8 cellular contexts compared by ENCODE assay signal in the genomic region with DNA sequence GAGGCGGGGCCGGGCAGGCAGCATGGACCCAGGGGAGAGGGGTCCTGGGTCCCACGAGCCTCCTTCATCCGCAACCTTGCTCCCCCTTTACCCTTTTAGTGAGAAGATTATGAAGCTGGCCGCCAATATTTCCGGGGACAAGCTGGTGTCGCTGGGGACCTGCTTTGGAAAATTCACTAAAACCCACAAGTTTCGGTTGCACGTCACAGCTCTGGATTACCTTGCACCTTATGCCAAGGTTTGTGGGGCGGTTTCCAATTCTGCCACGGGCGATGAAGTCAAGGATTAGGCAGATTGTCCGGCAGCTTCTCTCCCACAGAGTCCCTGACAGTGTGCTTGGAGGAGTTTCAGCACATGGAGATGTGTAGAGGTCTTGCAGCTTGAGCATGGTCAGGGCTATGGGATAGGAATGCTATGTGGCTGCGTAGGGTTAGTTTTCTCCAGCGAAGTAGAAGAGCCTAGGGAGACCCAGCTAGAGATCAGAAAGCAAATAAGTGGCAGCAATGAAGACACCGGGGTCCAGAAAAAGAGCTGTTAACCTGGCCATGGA. TPM values are rescaled to one million over a fixed set of nuclear protein-coding genes. Genes with fewer than 3 reads are reported as not detected.
A peak's percentile ranks its signal among the peaks of the same experiment; 100 is the strongest.
DNase-seq lines count a peak whose midpoint lies in the region; ATAC-seq and TF ChIP-seq lines count a peak whose summit lies in the region.

No MANE protein-coding gene starts in this region.

- H3K4me3 ChIP-seq in adipocyte (ENCODE audit: low read length): peak overlapping the region; percentile 99
- peak overlapping the region; percentile 80 to 95 for H3K4me3 ChIP-seq in left lung
- H3K4me3 ChIP-seq in suprapubic skin: peak overlapping the region; percentile 93

- intact Hi-C loops in left lung (cut with DNase I): no loop called here
- intact Hi-C loops in sciatic nerve (cut with DNase I): no loop called here

- ATAC-seq in left lung (no peak), sciatic nerve (no peak), GM18909 (IDR thresholded peaks at IDR 0.05; ENCODE audit: poor library complexity, unreplicated experiment) (no peak)

- H3K27me3 ChIP-seq in adipocyte (replicated peaks; ENCODE audit: control insufficient read depth, insufficient read depth, low read length): no peaks in the 10 kb centered on the region
- H3K27me3 ChIP-seq in left lung: no peaks in the 10 kb centered on the region
- no peaks in the 10 kb centered on the region for H3K27me3 ChIP-seq in suprapubic skin

- no peak for TF ChIP-seq CTCF in left lung (IDR thresholded peaks at IDR 0.05)
- no peak for TF ChIP-seq CTCF in suprapubic skin (IDR thresholded peaks at IDR 0.05)

- 9% methylated on average over 16 of the region's 16 CpGs for WGBS in suprapubic skin

- TF ChIP-seq EP300 in suprapubic skin (IDR thresholded peaks at IDR 0.05): no peak

- peak; percentile 30 for DNase-seq in stimulated activated naive CD4-positive, alpha-beta T cell treated with Interleukin-2 at 50 U/mL for 16 hours (lab: John Stamatoyannopoulos, UW)
- DNase-seq in stimulated activated naive CD4-positive, alpha-beta T cell (lab: John Stamatoyannopoulos, UW): no peak
- DNase-seq in adipocyte (ENCODE audit: low read depth): peak; percentile 32
- DNase-seq in left lung: no peak
- DNase-seq in suprapubic skin (ENCODE audit: low spot score in 2 of 2): no peak
- DNase-seq in sciatic nerve (ENCODE audit: low spot score): no peak
- DNase-seq in cerebellar nuclear complex (lab: John Stamatoyannopoulos, UW): no peak

- peak overlapping the region; percentile 98 for H3K9ac ChIP-seq in adipocyte (ENCODE audit: low read length)

- H3K27ac ChIP-seq in left lung (peak overlapping the region; percentile 83 to 97), suprapubic skin (peak overlapping the region; percentile 92)

- H3K4me1 ChIP-seq in adipocyte (ENCODE audit: control insufficient read depth, insufficient read depth, low read length) (peaks cover 20% of the 10 kb centered on the region), left lung (peaks cover 23 to 39% of the 10 kb centered on the region in 2 donors), suprapubic skin (peaks cover 36% of the 10 kb centered on the region)

- H3K36me3 ChIP-seq in adipocyte (ENCODE audit: control insufficient read depth, insufficient read depth, low read length, severe bottlenecking): peaks cover 43% of the 10 kb centered on the region
- peaks cover 0 to 57% of the 10 kb centered on the region in 2 donors for H3K36me3 ChIP-seq in left lung
- H3K36me3 ChIP-seq in suprapubic skin: peaks cover 27% of the 10 kb centered on the region

- no peaks in the 10 kb centered on the region for H3K9me3 ChIP-seq in adipocyte (ENCODE audit: control insufficient read depth, low read length)
- H3K9me3 ChIP-seq in left lung: no peaks in the 10 kb centered on the region
- no peaks in the 10 kb centered on the region for H3K9me3 ChIP-seq in suprapubic skin

- no peak for TF ChIP-seq POLR2A in suprapubic skin (IDR thresholded peaks at IDR 0.05)

RNA-seq across cellular contexts. Expression of a gene that starts 0.6 kb away (rescaled TPM):
- total RNA-seq in left lung (10 to 100 TPM; 17.4 to 25.8 TPM), suprapubic skin (10 to 100 TPM in 3 of 4 donors, 1 to 10 TPM in 1; 9.8 to 24.0 (median 19.7) TPM), sciatic nerve (10.5 TPM)

RNA-seq across cellular contexts. Expression of a gene that starts 0.8 kb away (rescaled TPM):
- total RNA-seq in left lung (10 to 100 TPM; 29.9 to 34.3 TPM), suprapubic skin (10 to 100 TPM; 45.3 to 70.4 (median 57.0) TPM), sciatic nerve (36.4 TPM)

RNA-seq across cellular contexts. Expression of a gene that starts 9.8 kb away (rescaled TPM):
- 10 to 100 TPM in 1 of 2 donors, 1 to 10 TPM in 1; 8.7 to 16.3 TPM for total RNA-seq in left lung
- 10 to 100 TPM; 12.2 to 25.4 (median 21.2) TPM for total RNA-seq in suprapubic skin
- 6.0 TPM for total RNA-seq in sciatic nerve

RNA-seq across cellular contexts. Expression of a gene that starts 11.4 kb away (rescaled TPM):
- total RNA-seq in left lung (1 to 10 TPM; 1.2 to 4.2 TPM), suprapubic skin (1 to 10 TPM in 1 of 4 donors, under 1 TPM in 1, not detected in 2; 0.98 to 1.5 TPM), sciatic nerve (not detected)

RNA-seq across cellular contexts. Expression of a gene that starts 29.0 kb away (rescaled TPM):
- total RNA-seq in left lung: 10 to 100 TPM; 20.6 to 25.9 TPM
- total RNA-seq in suprapubic skin: 10 to 100 TPM; 32.5 to 46.6 (median 37.6) TPM
- 24.8 TPM for total RNA-seq in sciatic nerve

Comparison
In these comparisons a context has a peak if more than half of its experiments do, and no peak if none do; other contexts are left out.
1. DNase-seq: peak in stimulated activated naive CD4-positive, alpha-beta T cell treated with Interleukin-2 at 50 U/mL for 16 hours (single experiment) and adipocyte (single experiment); none in stimulated activated naive CD4-positive, alpha-beta T cell (0 of 6), left lung (0 of 2), suprapubic skin (0 of 2), sciatic nerve (single experiment) and cerebellar nuclear complex (0 of 2).
2. Peak in every context shown above with its lines, with median percentiles within 50 percentile points of each other: H3K4me3 ChIP-seq.